Comparison of ENCODE assay signal across 10 cellular contexts in genomic region chr16:8951447-8952280, GRCh38. TPM values are rescaled to one million over a fixed set of nuclear protein-coding genes. Genes with fewer than 3 reads are reported as not detected.
DNase-seq lines count a peak whose midpoint lies in the region; ATAC-seq and TF ChIP-seq lines count a peak whose summit lies in the region.
"Had no signal": no experiment of that assay in that cellular context is flagged by ENCODE, and none has a peak within 500 bp of the region (broad histone marks: within the 10 kb centered on the region; RNA-seq: fewer than 3 reads in every experiment).

No MANE protein-coding gene starts in this region.

- TF ChIP-seq CTCF in CD8-positive, alpha-beta T cell (IDR thresholded peaks at IDR 0.05), result no peak
- TF ChIP-seq CTCF in GM23338 (conservative IDR thresholded peaks at IDR 0.05; ENCODE audit: low read depth in 2 of 2) (no peak), activated B cell treated with CpG ODN at 0.5 μM for 24 hours (IDR thresholded peaks at IDR 0.05) (no peak)

- no peaks in the 10 kb centered on the region for H3K27me3 Mint-ChIP-seq in CD8-positive, alpha-beta T cell (ENCODE audit: low read depth)
- H3K27me3 Mint-ChIP-seq in GM23338 (ENCODE audit: insufficient read depth, low read depth, poor library complexity) (peaks cover 28% of the 10 kb centered on the region), activated B cell treated with CpG ODN at 0.5 μM for 24 hours (no peaks in the 10 kb centered on the region)
- H3K27me3 Mint-ChIP-seq in naive thymus-derived CD4-positive, alpha-beta T cell, result no peaks in the 10 kb centered on the region

- no peaks in the 10 kb centered on the region for H3K36me3 ChIP-seq in CD8-positive, alpha-beta T cell (ENCODE audit: insufficient read depth, low read length)
- H3K36me3 ChIP-seq in GM23338 (ENCODE audit: insufficient read depth) (no peaks in the 10 kb centered on the region), aorta (ENCODE audit: control insufficient read depth in 1 of 2, insufficient read depth in 2 of 2, low read length in 1 of 2) (no peaks in the 10 kb centered on the region)
- no peaks in the 10 kb centered on the region for H3K36me3 ChIP-seq in naive thymus-derived CD4-positive, alpha-beta T cell (ENCODE audit: control insufficient read depth in 2 of 3, insufficient read depth in 3 of 3, low read length in 3 of 3)

- 0 out of 2 replicates have a peak, but pooled peaks cover 3% of the 10 kb centered on the region for H3F3A ChIP-seq in GM23338 (replicated peaks; ENCODE audit: low read depth)

- intact Hi-C loops in CD8-positive, alpha-beta T cell (cut with DNase I, micrococcal nuclease), result no loop called here
- intact Hi-C loops in activated B cell treated with CpG ODN at 0.5 μM for 24 hours (cut with micrococcal nuclease) (no loop called here), aorta (cut with DNase I) (no loop called here)
- intact Hi-C loops in naive thymus-derived CD4-positive, alpha-beta T cell (cut with micrococcal nuclease), result loop anchor here in 1 of 2 donors (1.0 kb wide), 1 partner anchor 9 kb away; no protein-coding TSS in a partner anchor

- H3K4me3 Mint-ChIP-seq in CD8-positive, alpha-beta T cell, result peak overlapping the region; percentile 67
- peak overlapping the region; percentile 1; the same call in 2 of the 3 replicates for H3K4me3 Mint-ChIP-seq in GM23338
- H3K4me3 Mint-ChIP-seq in activated B cell treated with CpG ODN at 0.5 μM for 24 hours, result peak overlapping the region; percentile 55
- H3K4me3 Mint-ChIP-seq in naive thymus-derived CD4-positive, alpha-beta T cell, result peak overlapping the region; percentile 13 to 85 (median 66)
- H3K4me3 Mint-ChIP-seq: T-helper 1 cell treated with Interleukin-12 subunit alpha and Interleukin-12 subunit beta and Interleukin-4 antibody, amounts not matched to agents 30 μg/mL and 1 μg/mL, for 36 hours had no signal

- no peak overlapping the region for H3K4me3 ChIP-seq in CD8-positive, alpha-beta T cell (ENCODE audit: low read depth, low read length)
- no peak overlapping the region for H3K4me3 ChIP-seq in GM23338
- peak overlapping the region; percentile 12 for H3K4me3 ChIP-seq in naive thymus-derived CD4-positive, alpha-beta T cell (ENCODE audit: low read length)
- no peak overlapping the region for H3K4me3 ChIP-seq in aorta (ENCODE audit: low read length in 2 of 2)

- no peaks in the 10 kb centered on the region for H3K27me3 ChIP-seq in CD8-positive, alpha-beta T cell (ENCODE audit: insufficient read depth, low read length)
- H3K27me3 ChIP-seq in GM23338 (ENCODE audit: insufficient read depth) (no peaks in the 10 kb centered on the region), aorta (ENCODE audit: control insufficient read depth in 1 of 2, insufficient read depth in 2 of 2, low read length in 1 of 2) (no peaks in the 10 kb centered on the region)
- no peaks in the 10 kb centered on the region for H3K27me3 ChIP-seq in naive thymus-derived CD4-positive, alpha-beta T cell (ENCODE audit: control insufficient read depth in 2 of 2, insufficient read depth in 2 of 2, low read length in 2 of 2)

- no peak overlapping the region for H3K27ac ChIP-seq in CD8-positive, alpha-beta T cell (ENCODE audit: low read depth, low read length)
- H3K27ac ChIP-seq in GM23338 (ENCODE audit: low read depth) (peak overlapping the region; percentile 78; the same call in 1 of the 2 replicates), aorta (ENCODE audit: low read depth in 1 of 2, low read length in 2 of 2) (no peak overlapping the region)
- no peak overlapping the region for H3K27ac ChIP-seq in naive thymus-derived CD4-positive, alpha-beta T cell (ENCODE audit: low read depth, low read length)

- DNase-seq in CD8-positive, alpha-beta T cell, result no peak
- DNase-seq in GM23338 (ENCODE audit: low spot score) (no peak), activated B cell treated with CpG ODN at 0.5 μM for 24 hours (no peak), aorta (no peak), dermis blood vessel endothelial cell (no peak), NCI-H187 treated with DMSO at 0.1 percent for 48 hours (lab: John Stamatoyannopoulos, UW) (no peak)
- no peak for DNase-seq in naive thymus-derived CD4-positive, alpha-beta T cell
- DNase-seq: NCI-H524 had no signal

- H3K79me2 ChIP-seq in GM23338 (replicated peaks; ENCODE audit: insufficient read depth), result peaks cover 92% of the 10 kb centered on the region

- H2AFZ ChIP-seq in GM23338, result no peak overlapping the region

- H3K4me1 Mint-ChIP-seq in CD8-positive, alpha-beta T cell (ENCODE audit: low read depth), result peaks cover 85% of the 10 kb centered on the region
- H3K4me1 Mint-ChIP-seq in GM23338, result peaks cover 75% of the 10 kb centered on the region
- peaks cover 88% of the 10 kb centered on the region for H3K4me1 Mint-ChIP-seq in activated B cell treated with CpG ODN at 0.5 μM for 24 hours
- peaks cover 60 to 91% (median 86%) of the 10 kb centered on the region in 7 donors for H3K4me1 Mint-ChIP-seq in naive thymus-derived CD4-positive, alpha-beta T cell

- no peaks in the 10 kb centered on the region for H3K9me2 ChIP-seq in GM23338 (ENCODE audit: insufficient read depth)

- CTCF ChIA-PET in CD8-positive, alpha-beta T cell (lab: Charles Lee), result interaction anchor here (1.5 to 1.9 kb wide), 3 partner anchors 15 to 183 kb away, joined by 4 to 6 read pairs (median 5); no protein-coding TSS in a partner anchor
- CTCF ChIA-PET in activated B cell treated with CpG ODN at 0.5 μM for 24 hours (lab: Charles Lee), result interaction anchor here (0.7 to 0.8 kb wide), 2 partner anchors 9 to 15 kb away, joined by 3 to 4 read pairs; no protein-coding TSS in a partner anchor
- CTCF ChIA-PET in naive thymus-derived CD4-positive, alpha-beta T cell (lab: Charles Lee), result interaction anchor here (0.5 kb wide), 1 partner anchor 185 kb away, joined by 4 read pairs; no protein-coding TSS in a partner anchor

- POLR2A ChIA-PET in CD8-positive, alpha-beta T cell (lab: Charles Lee), result no interaction called here
- POLR2A ChIA-PET in activated B cell treated with CpG ODN at 0.5 μM for 24 hours (lab: Charles Lee), result no interaction called here
- POLR2A ChIA-PET in naive thymus-derived CD4-positive, alpha-beta T cell (lab: Charles Lee), result interaction anchor here (1.3 to 1.4 kb wide), 2 partner anchors 8 to 13 kb away, joined by 3 to 4 read pairs; partner anchors contain the start of gene USP7

- no peaks in the 10 kb centered on the region for H3K9me3 ChIP-seq in CD8-positive, alpha-beta T cell (ENCODE audit: low read length)
- no peaks in the 10 kb centered on the region for H3K9me3 ChIP-seq in naive thymus-derived CD4-positive, alpha-beta T cell (ENCODE audit: control insufficient read depth in 2 of 3, low read length in 3 of 3)
- H3K9me3 ChIP-seq in aorta (ENCODE audit: control insufficient read depth, low read length), result no peaks in the 10 kb centered on the region

- WGBS in aorta, 2 donors, result 71 to 76% methylated on average over 14 of the region's 14 CpGs

- no peaks in the 10 kb centered on the region for H3K9me3 Mint-ChIP-seq in CD8-positive, alpha-beta T cell
- H3K9me3 Mint-ChIP-seq in GM23338 (no peaks in the 10 kb centered on the region), activated B cell treated with CpG ODN at 0.5 μM for 24 hours (no peaks in the 10 kb centered on the region)
- peaks cover 0 to 2% (median 0%) of the 10 kb centered on the region in 11 donors for H3K9me3 Mint-ChIP-seq in naive thymus-derived CD4-positive, alpha-beta T cell
- H3K9me3 Mint-ChIP-seq: T-helper 1 cell treated with Interleukin-12 subunit alpha and Interleukin-12 subunit beta and Interleukin-4 antibody, amounts not matched to agents 30 μg/mL and 1 μg/mL, for 36 hours had no signal

- H4K20me1 ChIP-seq in GM23338 (replicated peaks; ENCODE audit: insufficient read depth), result peaks cover 86% of the 10 kb centered on the region

- H3K4me2 ChIP-seq in GM23338, result peak overlapping the region; percentile 68; the same call in 1 of the 2 replicates

- peak; percentile 19 for ATAC-seq in CD8-positive, alpha-beta T cell
- ATAC-seq in GM23338 (peak; percentile 11; the same call in 1 of the 3 replicates), activated B cell treated with CpG ODN at 0.5 μM for 24 hours (ENCODE audit: low read depth) (peak; percentile 67), aorta (ENCODE audit: low FRiP score) (no peak), HG03108 (IDR thresholded peaks at IDR 0.05; ENCODE audit: unreplicated experiment) (no peak)
- ATAC-seq in naive thymus-derived CD4-positive, alpha-beta T cell, result no peak

- H3K36me3 Mint-ChIP-seq in CD8-positive, alpha-beta T cell, result no peaks in the 10 kb centered on the region
- H3K36me3 Mint-ChIP-seq in GM23338 (ENCODE audit: low read depth) (no peaks in the 10 kb centered on the region), activated B cell treated with CpG ODN at 0.5 μM for 24 hours (ENCODE audit: low read depth) (peaks cover 3% of the 10 kb centered on the region)
- H3K36me3 Mint-ChIP-seq in naive thymus-derived CD4-positive, alpha-beta T cell, result no peaks in the 10 kb centered on the region

- H3K27ac Mint-ChIP-seq in CD8-positive, alpha-beta T cell, result peak overlapping the region; percentile 57
- H3K27ac Mint-ChIP-seq in GM23338 (0 out of 2 replicates have a peak overlapping the region, but pooled peaks have one; percentile 62), activated B cell treated with CpG ODN at 0.5 μM for 24 hours (peak overlapping the region; percentile 36)
- peak overlapping the region in 6 of 9 donors; percentile 3 to 75 (median 45) for H3K27ac Mint-ChIP-seq in naive thymus-derived CD4-positive, alpha-beta T cell
- H3K27ac Mint-ChIP-seq: T-helper 1 cell treated with Interleukin-12 subunit alpha and Interleukin-12 subunit beta and Interleukin-4 antibody, amounts not matched to agents 30 μg/mL and 1 μg/mL, for 36 hours had no signal

- peaks cover 81% of the 10 kb centered on the region for H3K4me1 ChIP-seq in CD8-positive, alpha-beta T cell (ENCODE audit: insufficient read depth, low read length)
- H3K4me1 ChIP-seq in GM23338 (ENCODE audit: insufficient read depth) (peaks cover 56% of the 10 kb centered on the region), aorta (ENCODE audit: control insufficient read depth in 1 of 2, insufficient read depth in 2 of 2, low read length in 2 of 2) (peaks cover 3 to 5% of the 10 kb centered on the region in 2 donors)
- H3K4me1 ChIP-seq in naive thymus-derived CD4-positive, alpha-beta T cell (ENCODE audit: control insufficient read depth in 2 of 2, insufficient read depth in 2 of 2, low read length in 2 of 2), result peaks cover 67 to 77% of the 10 kb centered on the region in 2 donors

TF ChIP-seq in GM23338, 12 proteins besides CTCF, POLR2A, EP300 and RAD21:
- no peak for TF ChIP-seq POLR2AphosphoS5 (IDR thresholded peaks at IDR 0.05; ENCODE audit: low read depth)

RNA-seq across cellular contexts. Expression of gene USP7, which starts 12.0 kb away (rescaled TPM):
- 100 to 1,000 TPM; 301 to 317 TPM for total RNA-seq in CD8-positive, alpha-beta T cell
- 130 and 169 TPM in 2 replicates for total RNA-seq in GM23338 (2014; rRNA removed; shearing (Covaris generic))
- polyA plus RNA-seq in GM23338 (2016; fragmentation: Nextera tagmentation; extraction: Ambion mirVana) (39.9 and 42.3 TPM in 2 replicates), aorta (10 to 100 TPM; 18.0 to 51.5 TPM)
- total RNA-seq in activated B cell treated with CpG ODN at 0.5 μM for 24 hours (173 and 193 TPM in 2 replicates), aorta (100 to 1,000 TPM in 1 of 2 donors, 10 to 100 TPM in 1; 93.2 to 110 TPM), dermis blood vessel endothelial cell (61.3 and 72.1 TPM in 2 replicates)
- 100 to 1,000 TPM; 175 to 261 (median 178) TPM for total RNA-seq in naive thymus-derived CD4-positive, alpha-beta T cell
- polyA plus RNA-seq in naive thymus-derived CD4-positive, alpha-beta T cell, result 1 to 10 TPM; 8.9 to 9.0 TPM

Comparison
In these comparisons a context has a peak if more than half of its experiments do, and no peak if none do; other contexts are left out.
1. ATAC-seq: peak in CD8-positive, alpha-beta T cell (single experiment), GM23338 (single experiment) and activated B cell treated with CpG ODN at 0.5 μM for 24 hours (single experiment); none in naive thymus-derived CD4-positive, alpha-beta T cell (single experiment), aorta (single experiment) and HG03108 (single experiment).
2. H3K4me3 Mint-ChIP-seq: peak in every context shown above with its lines; median percentile 67 in CD8-positive, alpha-beta T cell; 66 in naive thymus-derived CD4-positive, alpha-beta T cell; 55 in activated B cell treated with CpG ODN at 0.5 μM for 24 hours; 1 in GM23338.
3. Peak in every context shown above with its lines, with median percentiles within 50 percentile points of each other: H3K27ac Mint-ChIP-seq.